In genomic region chr1:180953791-180954721, GRCh38 we compare ENCODE assay signal across 8 cellular contexts. TPM values are rescaled to one million over a fixed set of nuclear protein-coding genes. Genes with fewer than 3 reads are reported as not detected.
A peak's percentile ranks its signal among the peaks of the same experiment; 100 is the strongest.
DNase-seq lines count a peak whose midpoint lies in the region; ATAC-seq and TF ChIP-seq lines count a peak whose summit lies in the region.

No MANE protein-coding gene starts in this region.

- H3K27me3 ChIP-seq in BLaER1 (peaks cover 47% of the 10 kb centered on the region), stomach (no peaks in the 10 kb centered on the region)
- H3K27me3 ChIP-seq in effector memory CD4-positive, alpha-beta T cell (replicated peaks; ENCODE audit: control insufficient read depth, insufficient read depth, low read length, poor library complexity, severe bottlenecking): no peaks in the 10 kb centered on the region
- H3K27me3 ChIP-seq in naive thymus-derived CD4-positive, alpha-beta T cell (ENCODE audit: control insufficient read depth in 2 of 2, insufficient read depth in 2 of 2, low read length in 2 of 2): no peaks in the 10 kb centered on the region

- no peaks in the 10 kb centered on the region for H3K27me3 Mint-ChIP-seq in activated CD8-positive, alpha-beta T cell treated with anti-CD3 and anti-CD28 coated beads, Interleukin-2, amount 10 ng/mL, durations not matched to agents 7 days and 5 days (ENCODE audit: low read depth)
- no peaks in the 10 kb centered on the region for H3K27me3 Mint-ChIP-seq in naive thymus-derived CD4-positive, alpha-beta T cell

- CTCF ChIA-PET in activated CD8-positive, alpha-beta T cell treated with anti-CD3 and anti-CD28 coated beads, Interleukin-2, amount 10 ng/mL, durations not matched to agents 7 days and 5 days (lab: Charles Lee): no interaction called here
- CTCF ChIA-PET in naive thymus-derived CD4-positive, alpha-beta T cell (lab: Charles Lee): interaction anchor here (0.7 kb wide), 1 partner anchor 707 kb away, joined by 3 read pairs; no protein-coding TSS in a partner anchor

- H3K9me3 ChIP-seq in BLaER1 (no peaks in the 10 kb centered on the region), stomach (no peaks in the 10 kb centered on the region)
- no peaks in the 10 kb centered on the region for H3K9me3 ChIP-seq in effector memory CD4-positive, alpha-beta T cell (ENCODE audit: control insufficient read depth, low read length)
- H3K9me3 ChIP-seq in naive thymus-derived CD4-positive, alpha-beta T cell (ENCODE audit: control insufficient read depth in 2 of 3, low read length in 3 of 3): no peaks in the 10 kb centered on the region

- no peak for TF ChIP-seq POLR2A in stomach (IDR thresholded peaks at IDR 0.05)

- no peaks in the 10 kb centered on the region for H3K9me3 Mint-ChIP-seq in activated CD8-positive, alpha-beta T cell treated with anti-CD3 and anti-CD28 coated beads, Interleukin-2, amount 10 ng/mL, durations not matched to agents 7 days and 5 days (ENCODE audit: insufficient read depth)
- H3K9me3 Mint-ChIP-seq in naive thymus-derived CD4-positive, alpha-beta T cell: peaks cover 0 to 2% (median 0%) of the 10 kb centered on the region in 11 donors

- H3K4me1 Mint-ChIP-seq in activated CD8-positive, alpha-beta T cell treated with anti-CD3 and anti-CD28 coated beads, Interleukin-2, amount 10 ng/mL, durations not matched to agents 7 days and 5 days (ENCODE audit: low read depth): peaks cover 5% of the 10 kb centered on the region
- H3K4me1 Mint-ChIP-seq in naive thymus-derived CD4-positive, alpha-beta T cell: peaks cover 0 to 12% (median 4%) of the 10 kb centered on the region in 7 donors

- H3K9ac ChIP-seq in BLaER1: peak overlapping the region; percentile 66

- H3K27ac Mint-ChIP-seq in activated CD8-positive, alpha-beta T cell treated with anti-CD3 and anti-CD28 coated beads, Interleukin-2, amount 10 ng/mL, durations not matched to agents 7 days and 5 days: no peak overlapping the region
- H3K27ac Mint-ChIP-seq in naive thymus-derived CD4-positive, alpha-beta T cell: peak overlapping the region in 3 of 9 donors; percentile 17 to 72 (median 72)

- peaks cover 59% of the 10 kb centered on the region for H4K20me1 ChIP-seq in BLaER1

- intact Hi-C loops in naive thymus-derived CD4-positive, alpha-beta T cell (cut with micrococcal nuclease): loop anchor here (2.0 to 5.0 kb wide), 3 partner anchors 68 to 321 kb away; partner anchors contain the start of genes STX6 (in 2 of the 2) and XPR1 (in 1 of the 2)
- intact Hi-C loops in stomach (cut with DNase I; ENCODE audit: low total_unique reads): no loop called here

- H3K4me3 ChIP-seq in BLaER1 (peak overlapping the region; percentile 65), stomach (peak overlapping the region; percentile 50 to 81 (median 62))
- peak overlapping the region; percentile 62 for H3K4me3 ChIP-seq in effector memory CD4-positive, alpha-beta T cell (ENCODE audit: insufficient read depth, low read depth, low read length, poor library complexity, severe bottlenecking)
- H3K4me3 ChIP-seq in naive thymus-derived CD4-positive, alpha-beta T cell (ENCODE audit: low read length): peak overlapping the region; percentile 59

- peak; percentile 64 for ATAC-seq in GM19395 (IDR thresholded peaks at IDR 0.05; ENCODE audit: unreplicated experiment)
- ATAC-seq in activated CD8-positive, alpha-beta T cell treated with anti-CD3 and anti-CD28 coated beads, Interleukin-2, amount 10 ng/mL, durations not matched to agents 7 days and 5 days: peak; percentile 84
- ATAC-seq in naive thymus-derived CD4-positive, alpha-beta T cell: peak; percentile 91

- TF ChIP-seq EP300 in stomach (IDR thresholded peaks at IDR 0.05): no peak

- H3K36me3 ChIP-seq in BLaER1 (peaks cover 55% of the 10 kb centered on the region), stomach (peaks cover 0 to 15% (median 15%) of the 10 kb centered on the region in 4 donors)
- no peaks in the 10 kb centered on the region for H3K36me3 ChIP-seq in effector memory CD4-positive, alpha-beta T cell (ENCODE audit: control insufficient read depth, insufficient read depth, low read length)
- peaks cover 0 to 3% (median 0%) of the 10 kb centered on the region in 3 experiments for H3K36me3 ChIP-seq in naive thymus-derived CD4-positive, alpha-beta T cell (ENCODE audit: control insufficient read depth in 2 of 3, insufficient read depth in 3 of 3, low read length in 3 of 3)

- POLR2A ChIA-PET in activated CD8-positive, alpha-beta T cell treated with anti-CD3 and anti-CD28 coated beads, Interleukin-2, amount 10 ng/mL, durations not matched to agents 7 days and 5 days (lab: Charles Lee): interaction anchor here (1.0 kb wide), 1 partner anchor 34 kb away, joined by 4 read pairs; no protein-coding TSS in a partner anchor
- POLR2A ChIA-PET in naive thymus-derived CD4-positive, alpha-beta T cell (lab: Charles Lee): no interaction called here

- 10 to 35% (median 14%) methylated on average over 23 to 94 of the region's 94 CpGs for WGBS in stomach, 5 donors

- H3K4me1 ChIP-seq in BLaER1 (peaks cover 21% of the 10 kb centered on the region), stomach (peaks cover 6 to 29% (median 19%) of the 10 kb centered on the region in 4 donors)
- peaks cover 4% of the 10 kb centered on the region for H3K4me1 ChIP-seq in effector memory CD4-positive, alpha-beta T cell (ENCODE audit: control insufficient read depth, insufficient read depth, low read length, poor library complexity, severe bottlenecking)
- peaks cover 0 to 6% of the 10 kb centered on the region in 2 donors for H3K4me1 ChIP-seq in naive thymus-derived CD4-positive, alpha-beta T cell (ENCODE audit: control insufficient read depth in 2 of 2, insufficient read depth in 2 of 2, low read length in 2 of 2)

- TF ChIP-seq CTCF in stomach (IDR thresholded peaks at IDR 0.05): no peak

- peak overlapping the region; percentile 88 for H3K4me2 ChIP-seq in BLaER1

- H3K4me3 Mint-ChIP-seq in activated CD8-positive, alpha-beta T cell treated with anti-CD3 and anti-CD28 coated beads, Interleukin-2, amount 10 ng/mL, durations not matched to agents 7 days and 5 days: peak overlapping the region; percentile 55
- H3K4me3 Mint-ChIP-seq in naive thymus-derived CD4-positive, alpha-beta T cell: peak overlapping the region; percentile 68 to 86 (median 80)

- H3K27ac ChIP-seq in BLaER1 (peak overlapping the region; percentile 44; the same call in 1 of the 2 replicates), stomach (peak overlapping the region in 4 of 5 donors; percentile 36 to 82 (median 69))
- H3K27ac ChIP-seq in effector memory CD4-positive, alpha-beta T cell (ENCODE audit: insufficient read depth, low read length, poor library complexity, severe bottlenecking): no peak overlapping the region
- H3K27ac ChIP-seq in naive thymus-derived CD4-positive, alpha-beta T cell (ENCODE audit: low read depth, low read length): peak overlapping the region; percentile 65

- peak; percentile 29 for DNase-seq in HS-5 (ENCODE audit: low read depth)
- peak; percentile 56 for DNase-seq in activated CD8-positive, alpha-beta T cell treated with anti-CD3 and anti-CD28 coated beads, Interleukin-2, amount 10 ng/mL, durations not matched to agents 7 days and 5 days
- peak; percentile 42 to 53 (median 50) for DNase-seq in effector memory CD4-positive, alpha-beta T cell
- peak; percentile 32 to 79 (median 61) for DNase-seq in naive thymus-derived CD4-positive, alpha-beta T cell
- peak; percentile 66 for DNase-seq in stomach
- DNase-seq in epidermal melanocyte (ENCODE audit: insufficient read length, low spot score): no peak

- peaks cover 17% of the 10 kb centered on the region for H3K36me3 Mint-ChIP-seq in activated CD8-positive, alpha-beta T cell treated with anti-CD3 and anti-CD28 coated beads, Interleukin-2, amount 10 ng/mL, durations not matched to agents 7 days and 5 days (ENCODE audit: low read depth)
- H3K36me3 Mint-ChIP-seq in naive thymus-derived CD4-positive, alpha-beta T cell: peaks cover 0 to 15% (median 12%) of the 10 kb centered on the region in 5 donors

RNA-seq across cellular contexts. Expression of gene KIAA1614, which starts 41.4 kb away (rescaled TPM):
- total RNA-seq in activated CD8-positive, alpha-beta T cell treated with anti-CD3 and anti-CD28 coated beads, Interleukin-2, amount 10 ng/mL, durations not matched to agents 7 days and 5 days: under 1 TPM; 0.13 to 0.21 TPM
- total RNA-seq in naive thymus-derived CD4-positive, alpha-beta T cell: under 1 TPM in 4 of 5 experiments, not detected in 1; 0.13 to 0.31 (median 0.20) TPM
- polyA plus RNA-seq in naive thymus-derived CD4-positive, alpha-beta T cell: under 1 TPM; 0.03 to 0.12 TPM
- total RNA-seq in stomach: 1 to 10 TPM in 3 of 5 donors, under 1 TPM in 1, not detected in 1; under 0.01 to 6.1 (median 1.7) TPM
- 1 to 10 TPM; 1.1 to 2.2 (median 1.8) TPM for polyA plus RNA-seq in stomach
